ENCODE assay signal across 8 cellular contexts in genomic region chr16:53434436-53435065, GRCh38. TPM values are rescaled to one million over a fixed set of nuclear protein-coding genes. Genes with fewer than 3 reads are reported as not detected.
DNase-seq lines count a peak whose midpoint lies in the region; ATAC-seq and TF ChIP-seq lines count a peak whose summit lies in the region.

Gene RBL2, plus strand, starts transcription at chr16:53434471. Its CDS starts 86 bp downstream, at chr16:53434557.

- DNase-seq in GM03348 (ENCODE audit: low spot score), result peak; percentile 95
- peak; percentile 39 for DNase-seq in KG1 (lab: John Stamatoyannopoulos, UW)
- DNase-seq in amygdala (lab: John Stamatoyannopoulos, UW), result peak in 40 of 56 donors; percentile 10 to 88 (median 64)
- no peak for DNase-seq in right atrium auricular region (ENCODE audit: low spot score)
- peak; percentile 15 for DNase-seq in retinal pigment epithelial cell (ENCODE audit: low read depth)
- DNase-seq in OCI-M2 (lab: John Stamatoyannopoulos, UW; ENCODE audit: unreplicated experiment), result no peak

- H3K4me3 ChIP-seq in right atrium auricular region (peak within 1 kb of the TSS; percentile 74 to 98), retinal pigment epithelial cell (ENCODE audit: low read length) (peak within 1 kb of the TSS; percentile 96)

- intact Hi-C loops in T-helper 1 cell treated with Interleukin-12 subunit alpha and Interleukin-12 subunit beta and Interleukin-4 antibody, amounts not matched to agents 30 ng/mL and 1 ng/mL, for 36 hours (cut with micrococcal nuclease), result loop anchor here (1.0 to 10.0 kb wide), 9 partner anchors 23 to 1490 kb away; partner anchors contain the start of genes AKTIP, CHD9 and FTO

- peak within 1 kb of the TSS; percentile 93 to 94 for H3K27ac ChIP-seq in right atrium auricular region

- no peaks in the 10 kb centered on the region for H3K9me3 ChIP-seq in right atrium auricular region

- no peaks in the 10 kb centered on the region for H3K27me3 ChIP-seq in right atrium auricular region

- ATAC-seq in GM21737 (IDR thresholded peaks at IDR 0.05; ENCODE audit: unreplicated experiment), result peak; percentile 72

- TF ChIP-seq CTCF in right atrium auricular region (IDR thresholded peaks at IDR 0.05) (no peak), retinal pigment epithelial cell (conservative IDR thresholded peaks at IDR 0.05; ENCODE audit: low read depth, low read length) (no peak)

- no peaks in the 10 kb centered on the region for H3K36me3 ChIP-seq in right atrium auricular region

- peaks cover 0 to 15% of the 10 kb centered on the region in 2 donors for H3K4me1 ChIP-seq in right atrium auricular region

RNA-seq across cellular contexts. Expression of gene RBL2, which starts in this region (rescaled TPM):
- total RNA-seq in T-helper 1 cell treated with Interleukin-12 subunit alpha and Interleukin-12 subunit beta and Interleukin-4 antibody, amounts not matched to agents 30 ng/mL and 1 ng/mL, for 36 hours, result 161 and 173 TPM in 2 replicates
- 10 to 100 TPM; 40.8 to 44.1 TPM for total RNA-seq in right atrium auricular region

Comparison
In these comparisons a context has a peak if more than half of its experiments do, and no peak if none do; other contexts are left out.
1. DNase-seq: peak in GM03348 (single experiment), KG1 (single experiment), amygdala (40 of 56) and retinal pigment epithelial cell (single experiment); none in right atrium auricular region (single experiment) and OCI-M2 (single experiment).